In the genomic region with DNA sequence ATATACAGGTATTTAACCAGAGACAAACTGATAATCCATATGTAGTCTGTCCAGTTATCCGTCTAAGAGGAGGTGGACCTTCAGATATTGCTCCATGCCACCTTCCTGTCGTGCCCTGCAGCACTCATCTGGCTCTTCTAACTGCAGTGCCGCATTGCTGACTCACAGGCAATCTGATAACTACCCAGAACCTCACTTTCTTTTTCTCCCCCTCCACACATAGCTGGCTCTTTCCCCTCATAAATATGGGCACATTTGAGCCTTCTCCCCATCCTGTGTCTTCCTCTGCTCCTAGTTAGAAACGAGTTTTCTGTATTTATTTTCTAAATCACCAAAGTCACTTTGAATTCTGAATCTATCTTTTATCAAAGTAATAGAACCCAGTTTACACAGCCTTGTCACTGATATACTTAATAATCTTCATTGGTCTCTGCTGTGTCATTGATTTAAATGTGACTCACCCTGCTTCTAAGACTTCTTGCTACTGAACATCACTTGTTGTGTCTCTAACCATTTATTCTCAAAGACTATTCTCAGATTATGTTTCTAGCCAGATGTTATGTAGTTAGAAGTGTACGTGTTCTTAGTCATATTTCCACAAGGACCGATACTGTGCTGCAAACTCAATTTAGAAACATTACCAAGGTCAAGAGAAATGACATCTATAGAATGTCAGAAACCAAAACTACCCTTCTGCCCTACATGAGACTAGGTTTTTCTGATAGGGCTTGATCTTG, we compare ENCODE assay signal across 1 cellular context.
TF ChIP-seq lines count a peak whose summit lies in the region.

No MANE protein-coding gene starts in this region.

TF ChIP-seq in HepG2, 621 proteins besides CTCF, POLR2A, EP300 and RAD21 (continued from another document):
- TF ChIP-seq TIGD3 (CRISPR knock-in tag; IDR thresholded peaks at IDR 0.05; ENCODE audit: borderline replicate concordance) (no peak), KLF11 (CRISPR knock-in tag; IDR thresholded peaks at IDR 0.05) (no peak)
